Comparison of ENCODE assay signal across 1 cellular context in genomic region chr6:37555040-37555781, GRCh38.
TF ChIP-seq lines count a peak whose summit lies in the region.

No MANE protein-coding gene starts in this region.

TF ChIP-seq in SK-N-SH, 30 proteins besides CTCF, POLR2A, EP300 and RAD21 (continued from another document):
- TF ChIP-seq REST (IDR thresholded peaks at IDR 0.05; ENCODE audit: low read depth, low read length) (no peak), YY1 (IDR thresholded peaks at IDR 0.05; ENCODE audit: low read depth) (no peak), NFIC (IDR thresholded peaks at IDR 0.05; ENCODE audit: borderline replicate concordance) (no peak), GABPA (IDR thresholded peaks at IDR 0.05; ENCODE audit: low read depth) (no peak), USF2 (IDR thresholded peaks at IDR 0.05; ENCODE audit: borderline replicate concordance, low read depth, low read length) (no peak)
TF ChIP-seq in SK-N-SH: peak in this region for 0.
